25 cellular contexts compared by ENCODE assay signal in the genomic region with DNA sequence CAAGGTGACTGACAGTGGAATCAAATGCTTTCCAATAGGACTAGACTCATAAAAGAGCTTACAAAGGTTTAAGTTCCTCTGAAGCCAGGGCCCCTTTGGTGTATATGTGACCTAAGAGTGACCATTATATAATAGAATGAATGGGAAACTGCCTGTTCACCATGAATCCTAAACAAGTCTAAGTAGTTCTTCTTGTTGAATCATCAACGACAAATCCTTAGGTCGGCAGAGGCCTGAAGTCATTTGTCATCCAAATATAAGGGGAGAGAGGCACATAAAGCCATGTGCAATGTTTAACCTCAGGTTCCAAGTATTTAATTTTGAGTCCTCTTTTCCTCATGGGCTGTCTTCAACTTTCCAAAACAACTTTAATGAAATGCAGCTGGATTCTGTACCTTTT.
A peak's percentile ranks its signal among the peaks of the same experiment; 100 is the strongest.
DNase-seq lines count a peak whose midpoint lies in the region; ATAC-seq, FAIRE-seq and TF ChIP-seq lines count a peak whose summit lies in the region.
"Had no signal": no experiment of that assay in that cellular context is flagged by ENCODE, and none has a peak within 500 bp of the region (broad histone marks: within the 10 kb centered on the region; RNA-seq: fewer than 3 reads in every experiment).

No MANE protein-coding gene starts in this region.

- H4K12ac ChIP-seq in trophoblast cell (ENCODE audit: low read depth, low read length), result no peak overlapping the region

- H2BK120ac ChIP-seq in IMR-90 (ENCODE audit: low read depth, low read length) (0 out of 2 replicates have a peak overlapping the region, but pooled peaks have one; percentile 37), trophoblast cell (ENCODE audit: insufficient read depth, low read length, poor library complexity) (no peak overlapping the region)

- dilution Hi-C loops in IMR-90 (cut with HindIII; ENCODE audit: low sequenced_read_pairs, unreplicated experiment), result no loop called here

- no peak overlapping the region for H3K56ac ChIP-seq in IMR-90 (ENCODE audit: extremely low read depth, insufficient read depth, low read length)

- no peak overlapping the region for H4K5ac ChIP-seq in IMR-90 (ENCODE audit: low read depth, low read length)

- H2BK15ac ChIP-seq in IMR-90 (ENCODE audit: low read depth, low read length), result no peak overlapping the region

- H3K23ac ChIP-seq in IMR-90 (ENCODE audit: low read depth, low read length) (no peak overlapping the region), trophoblast cell (ENCODE audit: low read length) (no peak overlapping the region)

- H3K4me3 ChIP-seq in AG10803 (ENCODE audit: low read length) (no peak overlapping the region), IMR-90 (ENCODE audit: insufficient read depth, low read depth, low read length) (no peak overlapping the region), trophoblast cell (ENCODE audit: low read depth, low read length) (no peak overlapping the region), aorta (ENCODE audit: low read length in 2 of 2) (no peak overlapping the region)
- H3K4me3 ChIP-seq: adrenal gland, SJCRH30, thoracic aorta had no signal

- H2AK5ac ChIP-seq in IMR-90 (ENCODE audit: low read depth, low read length) (no peak overlapping the region), trophoblast cell (ENCODE audit: low read length) (no peak overlapping the region)

- H3K4ac ChIP-seq in IMR-90 (ENCODE audit: low read depth, low read length) (no peak overlapping the region), trophoblast cell (ENCODE audit: low read depth, low read length) (no peak overlapping the region)

- H2BK5ac ChIP-seq in IMR-90 (ENCODE audit: low read depth, low read length, poor library complexity, severe bottlenecking), result no peak overlapping the region
- no peak overlapping the region for H2BK5ac ChIP-seq in trophoblast cell (ENCODE audit: low read depth, low read length, poor library complexity)

- H3K79me1 ChIP-seq in IMR-90 (ENCODE audit: low read depth in 1 of 2, low read length in 2 of 2), result no peaks in the 10 kb centered on the region
- H3K79me1 ChIP-seq in trophoblast cell (ENCODE audit: low read length), result no peaks in the 10 kb centered on the region

- H3K9ac ChIP-seq in IMR-90 (ENCODE audit: low read depth, low read length), result no peak overlapping the region
- no peak overlapping the region for H3K9ac ChIP-seq in trophoblast cell (ENCODE audit: low read length)

- 0 out of 2 replicates have a peak overlapping the region, but pooled peaks have one; percentile 5 for H2BK20ac ChIP-seq in IMR-90 (ENCODE audit: low read depth, low read length)

- no peak overlapping the region for H3K4me2 ChIP-seq in IMR-90 (ENCODE audit: low read depth, low read length)
- no peak overlapping the region for H3K4me2 ChIP-seq in trophoblast cell (ENCODE audit: low read length)

- H3K27me3 ChIP-seq in IMR-90 (ENCODE audit: control insufficient read depth, insufficient read depth, low read length) (no peaks in the 10 kb centered on the region), trophoblast cell (ENCODE audit: insufficient read depth, low read length) (no peaks in the 10 kb centered on the region), aorta (ENCODE audit: control insufficient read depth in 1 of 2, insufficient read depth in 2 of 2, low read length in 1 of 2) (no peaks in the 10 kb centered on the region)
- H3K27me3 ChIP-seq: adrenal gland, neutrophil, SJCRH30 had no signal

- FAIRE-seq in endometrium (lab: Jason Lieb, UNC), result peak; percentile 88

- H4K8ac ChIP-seq in IMR-90 (ENCODE audit: low read depth in 2 of 2, low read length in 2 of 2) (no peak overlapping the region), trophoblast cell (ENCODE audit: low read depth, low read length) (no peak overlapping the region)

- CTCF ChIA-PET in IMR-90 (lab: Yijun Ruan, JAX), result interaction anchor here (0.9 to 1.3 kb wide), 3 partner anchors 16 to 439 kb away, joined by 3 to 8 read pairs (median 3); no protein-coding TSS in a partner anchor

- H3K9me1 ChIP-seq in IMR-90 (ENCODE audit: insufficient read depth, low read length), result no peaks in the 10 kb centered on the region; the same call in 1 of the 2 replicates

- TF ChIP-seq RAD21 in IMR-90 (IDR thresholded peaks at IDR 0.05; ENCODE audit: low read length), result no peak

- H3K27ac Mint-ChIP-seq in stimulated activated naive CD8-positive, alpha-beta T cell treated with anti-CD3 and anti-CD28 coated beads, Interleukin-15, amount 100 ng/mL, for 72 hours, result no peak overlapping the region
- H3K27ac Mint-ChIP-seq: T-helper 17 cell had no signal

- H3K4me1 ChIP-seq in IMR-90 (ENCODE audit: control insufficient read depth, insufficient read depth, low read length) (peaks cover 1% of the 10 kb centered on the region), trophoblast cell (ENCODE audit: control insufficient read depth in 1 of 2, insufficient read depth in 2 of 2, low read length in 2 of 2) (no peaks in the 10 kb centered on the region), aorta (ENCODE audit: control insufficient read depth in 1 of 2, insufficient read depth in 2 of 2, low read length in 2 of 2) (no peaks in the 10 kb centered on the region)

- no peak for TF ChIP-seq POLR2A in IMR-90 (IDR thresholded peaks at IDR 0.05; ENCODE audit: low read depth, low read length)

- ATAC-seq in IMR-90 (ENCODE audit: low read depth) (peak; percentile 33), GM21381 (IDR thresholded peaks at IDR 0.05; ENCODE audit: unreplicated experiment) (no peak), aorta (ENCODE audit: low FRiP score) (no peak)
- ATAC-seq in stimulated activated naive CD8-positive, alpha-beta T cell treated with anti-CD3 and anti-CD28 coated beads, Interleukin-15, amount 100 ng/mL, for 72 hours, result no peak
- ATAC-seq: T-helper 17 cell had no signal

- POLR2A ChIA-PET in IMR-90 (lab: Charles Lee; ENCODE audit: unreplicated experiment), result no interaction called here

- H3K27ac ChIP-seq in IMR-90 (ENCODE audit: insufficient read depth, low read length) (no peak overlapping the region), trophoblast cell (ENCODE audit: low read depth, low read length) (no peak overlapping the region), aorta (ENCODE audit: low read depth in 1 of 2, low read length in 2 of 2) (no peak overlapping the region)
- H3K27ac ChIP-seq: epithelial cell of prostate, HL-60, neutrophil, SJCRH30, thoracic aorta, VCaP had no signal

- H3K18ac ChIP-seq in IMR-90 (ENCODE audit: low read depth, low read length) (no peak overlapping the region), trophoblast cell (ENCODE audit: low read length) (no peak overlapping the region)

- no peaks in the 10 kb centered on the region for H3K27me3 Mint-ChIP-seq in stimulated activated naive CD8-positive, alpha-beta T cell treated with anti-CD3 and anti-CD28 coated beads, Interleukin-15, amount 100 ng/mL, for 72 hours
- H3K27me3 Mint-ChIP-seq: T-helper 17 cell had no signal

- no peak overlapping the region for H2BK12ac ChIP-seq in trophoblast cell (ENCODE audit: low read length)

- H3K9me3 Mint-ChIP-seq in stimulated activated naive CD8-positive, alpha-beta T cell treated with anti-CD3 and anti-CD28 coated beads, Interleukin-15, amount 100 ng/mL, for 72 hours, result no peaks in the 10 kb centered on the region

- no CpG with 5 or more reads among the region's 2 CpGs for WGBS in IMR-90 (ENCODE audit: extremely low coverage in 2 of 2, insufficient read length in 1 of 2), 2 experiments
- WGBS in trophoblast cell (ENCODE audit: extremely low coverage, insufficient coverage, insufficient read length), result no CpG with 5 or more reads among the region's 2 CpGs
- WGBS in aorta, 2 donors, result 37 to 42% methylated on average over 2 of the region's 2 CpGs

- DNase-seq in AG10803 (ENCODE audit: low read depth) (peak; percentile 44), IMR-90 (peak; percentile 60), kidney tubule cell (ENCODE audit: low spot score) (peak; percentile 47), trophoblast cell (no peak), aorta (no peak)
- DNase-seq in stimulated activated naive CD8-positive, alpha-beta T cell treated with anti-CD3 and anti-CD28 coated beads, Interleukin-15, amount 100 ng/mL, for 72 hours, result no peak
- DNase-seq: activated CD4-positive, alpha-beta T cell treated with anti-CD3 and anti-CD28 coated beads, Interleukin-2, amount 50 U/mL, for 1 hour; activated CD8-positive, alpha-beta memory T cell treated with anti-CD3 and anti-CD28 coated beads, Interleukin-2, amount 50 U/mL, for 4 hours; activated effector memory CD4-positive, alpha-beta T cell treated with anti-CD3 and anti-CD28 coated beads, Interleukin-2, amount 50 U/mL, for 16 hours; adrenal gland; C1 segment of cervical spinal cord; caudate nucleus; GDM1; NCI-H774; SJCRH30; stimulated activated CD4-positive, alpha-beta T cell treated with anti-CD3 and anti-CD28 coated beads, Interleukin-12 subunit alpha, Interleukin-12 subunit beta, amount 100 ng/mL, for 4 hours; stimulated activated CD8-positive, alpha-beta memory T cell treated with anti-CD3 and anti-CD28 coated beads, Interleukin-4, amount 100 ng/mL, for 48 hours; T-helper 17 cell had no signal

- in situ Hi-C loops in IMR-90 (cut with MboI; ENCODE audit: low sequenced_read_pairs), result loop anchor here (5.0 to 10.0 kb wide), 3 partner anchors 260 to 607 kb away; no protein-coding TSS in a partner anchor

- no peaks in the 10 kb centered on the region for H3K79me2 ChIP-seq in trophoblast cell (ENCODE audit: control insufficient read depth, insufficient read depth, low read length, poor library complexity)

- no TSS peak for BruUV-seq in IMR-90 (replicated peaks; lab: Mats Ljungman, UMichigan)

- H2AK9ac ChIP-seq in IMR-90 (replicated peaks; ENCODE audit: low read depth, low read length, poor library complexity), result no peak overlapping the region

- H2AFZ ChIP-seq in IMR-90 (replicated peaks; ENCODE audit: low read length, poor library complexity), result no peak overlapping the region
- no peak overlapping the region for H2AFZ ChIP-seq in trophoblast cell (ENCODE audit: insufficient read depth, low read length, poor library complexity)

- intact Hi-C loops in IMR-90 (cut with micrococcal nuclease), result loop anchor here (5.0 kb wide), 1 partner anchor 877 kb away; no protein-coding TSS in a partner anchor
- intact Hi-C loops in aorta (cut with DNase I), result loop anchor here (5.0 to 10.0 kb wide), 4 partner anchors 122 to 752 kb away; a partner anchor contains a TSS

- no peak overlapping the region for H3K4me3 Mint-ChIP-seq in stimulated activated naive CD8-positive, alpha-beta T cell treated with anti-CD3 and anti-CD28 coated beads, Interleukin-15, amount 100 ng/mL, for 72 hours
- H3K4me3 Mint-ChIP-seq: T-helper 17 cell had no signal

- H3K14ac ChIP-seq in IMR-90 (replicated peaks; ENCODE audit: low read depth, low read length) (no peak overlapping the region), trophoblast cell (ENCODE audit: low read length) (no peak overlapping the region)

- no peaks in the 10 kb centered on the region for H4K20me1 ChIP-seq in IMR-90 (ENCODE audit: insufficient read depth, low read length)

- no peak for TF ChIP-seq CTCF in AG10803 (conservative IDR thresholded peaks at IDR 0.05; ENCODE audit: low read length)
- TF ChIP-seq CTCF in IMR-90 (conservative IDR thresholded peaks at IDR 0.05; ENCODE audit: low read depth, low read length), result no peak

- H3K9me3 ChIP-seq in IMR-90 (ENCODE audit: control insufficient read depth, insufficient read depth, low read length) (no peaks in the 10 kb centered on the region), trophoblast cell (ENCODE audit: insufficient read depth, low read depth, low read length) (no peaks in the 10 kb centered on the region), aorta (ENCODE audit: control insufficient read depth, low read length) (no peaks in the 10 kb centered on the region)
- H3K9me3 ChIP-seq: adrenal gland, neutrophil, SJCRH30, thoracic aorta had no signal

- H3K36me3 ChIP-seq in IMR-90 (ENCODE audit: control insufficient read depth, insufficient read depth, low read length), result no peaks in the 10 kb centered on the region
- H3K36me3 ChIP-seq in trophoblast cell (ENCODE audit: control insufficient read depth in 1 of 2, insufficient read depth in 2 of 2, low read length in 2 of 2), result no peaks in the 10 kb centered on the region
- no peaks in the 10 kb centered on the region for H3K36me3 ChIP-seq in aorta (ENCODE audit: control insufficient read depth in 1 of 2, insufficient read depth in 2 of 2, low read length in 1 of 2)
- H3K36me3 ChIP-seq: adrenal gland, neutrophil, SJCRH30, thoracic aorta had no signal

- no peaks in the 10 kb centered on the region for H3K4me1 Mint-ChIP-seq in stimulated activated naive CD8-positive, alpha-beta T cell treated with anti-CD3 and anti-CD28 coated beads, Interleukin-15, amount 100 ng/mL, for 72 hours

- no peak overlapping the region for H4K91ac ChIP-seq in IMR-90 (ENCODE audit: insufficient read depth, low read depth, low read length)
- H4K91ac ChIP-seq in trophoblast cell (ENCODE audit: low read depth, low read length), result no peak overlapping the region

Comparison
In these comparisons a context has a peak if more than half of its experiments do, and no peak if none do; other contexts are left out.
1. DNase-seq: peak in AG10803 (single experiment), IMR-90 (single experiment) and kidney tubule cell (single experiment); none in trophoblast cell (0 of 2), stimulated activated naive CD8-positive, alpha-beta T cell treated with anti-CD3 and anti-CD28 coated beads, Interleukin-15, amount 100 ng/mL, for 72 hours (0 of 2) and aorta (0 of 2).